Comparison of ENCODE assay signal across 17 cellular contexts in genomic region chr2:197248001-197248401, GRCh38.
A peak's percentile ranks its signal among the peaks of the same experiment; 100 is the strongest.
DNase-seq lines count a peak whose midpoint lies in the region; ATAC-seq, FAIRE-seq and TF ChIP-seq lines count a peak whose summit lies in the region.
"Had no signal": no experiment of that assay in that cellular context is flagged by ENCODE, and none has a peak within 500 bp of the region (broad histone marks: within the 10 kb centered on the region; RNA-seq: fewer than 3 reads in every experiment).

No MANE protein-coding gene starts in this region.

- SMC1A ChIA-PET in GM12878 (lab: Charles Lee; ENCODE audit: uncharacterized antibody, unreplicated experiment): interaction anchor here (1.0 to 5.3 kb wide), 13 partner anchors 9 to 63 kb away, joined by 3 to 53 read pairs (median 6); no protein-coding TSS in a partner anchor

- H3F3A ChIP-seq in SK-N-SH (replicated peaks; ENCODE audit: insufficient read depth): peaks cover 4% of the 10 kb centered on the region

- peaks cover 1% of the 10 kb centered on the region for H3K36me3 Mint-ChIP-seq in activated naive CD4-positive, alpha-beta T cell treated with anti-CD3 and anti-CD28 coated beads, Interleukin-2, amount 50 U/mL, for 24 hours

- no TSS peak for BruUV-seq in GM12878 (replicated peaks; lab: Mats Ljungman, UMichigan)

- H3K27ac Mint-ChIP-seq in activated naive CD4-positive, alpha-beta T cell treated with anti-CD3 and anti-CD28 coated beads, Interleukin-2, amount 50 U/mL, for 24 hours: peak overlapping the region; percentile 92

- peak in 1 of 2 experiments; percentile 96; a peak in 2 of 4 replicates for TF ChIP-seq EP300 in SK-N-SH (IDR thresholded peaks at IDR 0.05; ENCODE audit: borderline replicate concordance in 1 of 2, low read depth in 1 of 2, low read length in 1 of 2)
- no peak for TF ChIP-seq EP300 in GM12878 (IDR thresholded peaks at IDR 0.05; ENCODE audit: borderline replicate concordance in 1 of 2, control insufficient read depth in 1 of 2, low read depth in 2 of 2, low read length in 2 of 2)
- no peak for TF ChIP-seq EP300 in suprapubic skin (IDR thresholded peaks at IDR 0.05)

- no peaks in the 10 kb centered on the region for H3K36me3 ChIP-seq in SK-N-SH (replicated peaks in 1 of 2; ENCODE audit: control insufficient read depth in 1 of 2, insufficient read depth in 2 of 2, low read length in 1 of 2)
- peaks cover 3 to 4% of the 10 kb centered on the region in 2 experiments; a peak in 2 of 4 replicates for H3K36me3 ChIP-seq in GM12878 (ENCODE audit: control insufficient read depth in 2 of 2, insufficient read depth in 2 of 2, low read length in 1 of 2)
- H3K36me3 ChIP-seq in suprapubic skin: no peaks in the 10 kb centered on the region
- H3K36me3 ChIP-seq: sigmoid colon had no signal

- H3K4me1 Mint-ChIP-seq in activated naive CD4-positive, alpha-beta T cell treated with anti-CD3 and anti-CD28 coated beads, Interleukin-2, amount 50 U/mL, for 24 hours: peaks cover 91% of the 10 kb centered on the region

- H3K9ac ChIP-seq in SK-N-SH (no peak overlapping the region), GM12878 (ENCODE audit: control insufficient read depth, insufficient read depth, low read length) (no peak overlapping the region)

- peak overlapping the region in 1 of 2 experiments; percentile 94; a peak in 2 of 4 replicates for H3K27ac ChIP-seq in SK-N-SH (ENCODE audit: low read depth in 2 of 2, low read length in 1 of 2)
- peak overlapping the region; percentile 26; the same call in 1 of the 2 replicates for H3K27ac ChIP-seq in GM12878 (ENCODE audit: control insufficient read depth, insufficient read depth)
- H3K27ac ChIP-seq in suprapubic skin: no peak overlapping the region
- H3K27ac ChIP-seq: coronary artery, PC-9 had no signal

- TF ChIP-seq POLR2A in GM12878 (IDR thresholded peaks at IDR 0.05; ENCODE audit: low read depth, low read length): no peak
- TF ChIP-seq POLR2A in suprapubic skin (IDR thresholded peaks at IDR 0.05): no peak

- H3K27me3 ChIP-seq in SK-N-SH (ENCODE audit: insufficient read depth): no peaks in the 10 kb centered on the region
- no peaks in the 10 kb centered on the region for H3K27me3 ChIP-seq in GM12878 (replicated peaks in 1 of 2; ENCODE audit: control insufficient read depth in 2 of 2, insufficient read depth in 2 of 2, low read length in 1 of 2)
- no peaks in the 10 kb centered on the region for H3K27me3 ChIP-seq in suprapubic skin
- H3K27me3 ChIP-seq: sigmoid colon had no signal

- H3K9me3 Mint-ChIP-seq in activated naive CD4-positive, alpha-beta T cell treated with anti-CD3 and anti-CD28 coated beads, Interleukin-2, amount 50 U/mL, for 24 hours: no peaks in the 10 kb centered on the region

- RAD21 ChIA-PET in GM12878 (lab: Charles Lee; ENCODE audit: unreplicated experiment): interaction anchor here (1.3 to 5.9 kb wide), 4 partner anchors 38 to 60 kb away, joined by 4 to 43 read pairs (median 4); no protein-coding TSS in a partner anchor

- CTCF ChIA-PET in SK-N-SH (lab: Yijun Ruan, JAX) (interaction anchor here (1.1 kb wide), 1 partner anchor 15 kb away, joined by 3 read pairs; no protein-coding TSS in a partner anchor), GM12878 (lab: Yijun Ruan, JAX) (interaction anchor here (1.4 to 2.0 kb wide), 2 partner anchors 7 to 57 kb away, joined by 5 to 12 read pairs; no protein-coding TSS in a partner anchor)

- no peaks in the 10 kb centered on the region for H3K9me3 ChIP-seq in SK-N-SH
- peaks cover 2% of the 10 kb centered on the region; the same call in 2 of the 3 replicates for H3K9me3 ChIP-seq in GM12878 (replicated peaks; ENCODE audit: control insufficient read depth, insufficient read depth, low read length)
- H3K9me3 ChIP-seq in suprapubic skin: no peaks in the 10 kb centered on the region
- H3K9me3 ChIP-seq: sigmoid colon had no signal

- TF ChIP-seq CTCF in SK-N-SH (IDR thresholded peaks at IDR 0.05) (no peak), GM12878 (IDR thresholded peaks at IDR 0.05 in 2 of 3, conservative IDR thresholded peaks at IDR 0.05 in 1 of 3; ENCODE audit: control insufficient read depth in 2 of 3, extremely low read depth in 1 of 3, insufficient read depth in 1 of 3, low read depth in 3 of 3, low read length in 3 of 3) (no peak), suprapubic skin (IDR thresholded peaks at IDR 0.05) (no peak)

- H3K79me2 ChIP-seq in SK-N-SH (ENCODE audit: insufficient read depth) (no peaks in the 10 kb centered on the region), GM12878 (ENCODE audit: control insufficient read depth, insufficient read depth, low read length) (peaks cover 91% of the 10 kb centered on the region)

- H3K27me3 Mint-ChIP-seq in activated naive CD4-positive, alpha-beta T cell treated with anti-CD3 and anti-CD28 coated beads, Interleukin-2, amount 50 U/mL, for 24 hours: no peaks in the 10 kb centered on the region

- no peaks in the 10 kb centered on the region for H3K9me2 ChIP-seq in SK-N-SH

- POLR2A ChIA-PET in SK-N-SH (lab: Yijun Ruan, JAX) (no interaction called here), GM12878 (lab: Charles Lee) (interaction anchor here (1.6 to 2.6 kb wide), 4 partner anchors 8 to 59 kb away, joined by 3 to 11 read pairs (median 8); no protein-coding TSS in a partner anchor)

- intact Hi-C loops in GM12878 (cut with micrococcal nuclease; ENCODE audit: unreplicated experiment): no loop called here

- in situ Hi-C loops in GM12878 (cut with MboI): no loop called here

- H4K20me1 ChIP-seq in SK-N-SH (ENCODE audit: insufficient read depth) (no peaks in the 10 kb centered on the region), GM12878 (ENCODE audit: control insufficient read depth, insufficient read depth) (no peaks in the 10 kb centered on the region)

- H3K4me3 ChIP-seq in SK-N-SH (ENCODE audit: low read depth in 2 of 2, low read length in 1 of 2) (no peak overlapping the region; a peak in 1 of 4 replicates), GM12878 (no peak overlapping the region), suprapubic skin (no peak overlapping the region)
- H3K4me3 ChIP-seq: coronary artery, PC-9, sigmoid colon, SK-N-MC had no signal

- H3K4me1 ChIP-seq in SK-N-SH (ENCODE audit: control insufficient read depth in 1 of 2, insufficient read depth in 2 of 2, low read depth in 1 of 2, low read length in 1 of 2): peaks cover 7 to 35% of the 10 kb centered on the region in 2 experiments; a peak in 2 of 4 replicates
- peaks cover 21% of the 10 kb centered on the region for H3K4me1 ChIP-seq in GM12878 (ENCODE audit: control insufficient read depth, insufficient read depth, low read length)
- H3K4me1 ChIP-seq in suprapubic skin: no peaks in the 10 kb centered on the region

- WGBS in SK-N-SH (ENCODE audit: low lambda C conversion rate): 59% methylated on average over 4 of the region's 4 CpGs
- 97% methylated on average over 4 of the region's 4 CpGs for WGBS in GM12878 (ENCODE audit: insufficient coverage, insufficient replicate concordance, low lambda C conversion rate, missing lambda C conversion rate)
- WGBS in suprapubic skin: 89% methylated on average over 4 of the region's 4 CpGs

- H2AFZ ChIP-seq in SK-N-SH (ENCODE audit: low read depth) (no peak overlapping the region), GM12878 (ENCODE audit: control insufficient read depth, low read depth, low read length) (no peak overlapping the region)
- H2AFZ ChIP-seq: PC-9 had no signal

- FAIRE-seq in GM12878 (lab: Jason Lieb, UNC): no peak

- ATAC-seq in GM12878: no peak

- no peak for DNase-seq in activated naive CD4-positive, alpha-beta T cell treated with anti-CD3 and anti-CD28 coated beads, Interleukin-2, amount 50 U/mL, for 16 hours
- peak; percentile 54 for DNase-seq in SK-N-SH
- no peak for DNase-seq in GM12878 (ENCODE audit: low read depth, low spot score)
- DNase-seq in NK-92 treated with Interleukin-12 subunit alpha and Interleukin-12 subunit beta, amount 100 ng/mL, for 24 hours (lab: John Stamatoyannopoulos, UW): no peak
- DNase-seq in suprapubic skin (ENCODE audit: low spot score in 2 of 2): no peak
- DNase-seq in glomerular visceral epithelial cell (ENCODE audit: extremely low spot score): no peak
- DNase-seq in SHP77 treated with DMSO at 0.1 percent for 48 hours (lab: John Stamatoyannopoulos, UW): no peak
- DNase-seq: activated CD4-positive, CD25-positive, alpha-beta regulatory T cell treated with anti-CD3 and anti-CD28 coated beads, Interleukin-2, amount 50 U/mL, for 72 hours; activated CD8-positive, alpha-beta memory T cell treated with anti-CD3 and anti-CD28 coated beads, Interleukin-2, amount 50 U/mL, for 48 hours; NCI-H1048; NCI-H1930; NCI-H226; PC-9; sigmoid colon had no signal

- H3K4me3 Mint-ChIP-seq in activated naive CD4-positive, alpha-beta T cell treated with anti-CD3 and anti-CD28 coated beads, Interleukin-2, amount 50 U/mL, for 24 hours: peak overlapping the region; percentile 55

- H3K4me2 ChIP-seq in SK-N-SH: no peak overlapping the region
- no peak overlapping the region for H3K4me2 ChIP-seq in GM12878 (ENCODE audit: control insufficient read depth, insufficient read depth)
- H3K4me2 ChIP-seq: PC-9 had no signal

- no peak for TF ChIP-seq RAD21 in SK-N-SH (IDR thresholded peaks at IDR 0.05; ENCODE audit: low read length)
- no peak for TF ChIP-seq RAD21 in GM12878 (IDR thresholded peaks at IDR 0.05; ENCODE audit: insufficient read depth, low read depth, low read length)

TF ChIP-seq in SK-N-SH, 30 proteins besides CTCF, POLR2A, EP300 and RAD21 (continues in another document):
- TF ChIP-seq SMC3 (IDR thresholded peaks at IDR 0.05; ENCODE audit: low read depth, low read length) (peak; percentile 5; the same call in 1 of the 2 replicates), MEF2A (IDR thresholded peaks at IDR 0.05; ENCODE audit: borderline replicate concordance, low read depth) (no peak), TAF1 (IDR thresholded peaks at IDR 0.05; ENCODE audit: borderline replicate concordance, low read depth, low read length) (no peak), RXRA (IDR thresholded peaks at IDR 0.05; ENCODE audit: borderline replicate concordance, low read depth) (no peak), TEAD4 (IDR thresholded peaks at IDR 0.05; ENCODE audit: borderline replicate concordance, insufficient read depth) (no peak), GATA2 (CRISPR knock-in tag; IDR thresholded peaks at IDR 0.05) (peak; percentile 83), FOSL2 (IDR thresholded peaks at IDR 0.05; ENCODE audit: borderline replicate concordance, low read depth) (no peak)

TF ChIP-seq in GM12878, 131 proteins besides CTCF, POLR2A, EP300 and RAD21 (continues in another document):
- TF ChIP-seq NFYA (IDR thresholded peaks at IDR 0.05; ENCODE audit: borderline replicate concordance, low read depth, low read length) (no peak), ETV6 (conservative IDR thresholded peaks at IDR 0.05 in 1 of 2, IDR thresholded peaks at IDR 0.05 in 1 of 2; ENCODE audit: borderline replicate concordance in 1 of 2, low read depth in 1 of 2) (no peak), SRF (IDR thresholded peaks at IDR 0.05; ENCODE audit: low read depth in 2 of 2, low read length in 2 of 2) (no peak), GATAD2B (conservative IDR thresholded peaks at IDR 0.05; ENCODE audit: low read depth) (no peak), FOXK2 (IDR thresholded peaks at IDR 0.05) (no peak), NFXL1 (IDR thresholded peaks at IDR 0.05; ENCODE audit: borderline replicate concordance) (no peak), CBFB (IDR thresholded peaks at IDR 0.05; ENCODE audit: low read depth) (no peak), TCF12 (IDR thresholded peaks at IDR 0.05; ENCODE audit: low read depth, low read length) (no peak)
